In the genomic region with DNA sequence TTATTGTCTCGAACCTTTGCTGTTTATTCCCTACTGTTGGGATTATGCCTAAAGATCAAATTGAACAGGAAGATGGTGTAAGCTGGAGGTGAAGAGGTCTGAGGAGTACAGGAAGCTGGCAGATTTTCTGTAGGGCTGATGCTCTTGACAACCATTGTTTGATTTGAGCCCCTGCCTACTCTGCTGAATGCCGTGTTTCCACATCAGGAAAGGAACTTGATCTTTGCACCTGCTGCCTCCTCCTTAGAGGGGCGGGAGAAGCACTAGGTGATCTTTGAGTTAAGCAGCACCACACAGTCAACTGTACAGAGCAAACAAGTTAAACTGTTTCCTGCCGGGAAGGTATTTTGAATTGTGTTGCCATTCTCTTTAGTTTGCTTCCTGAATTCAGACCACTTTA, we compare ENCODE assay signal across 15 cellular contexts.
A peak's percentile ranks its signal among the peaks of the same experiment; 100 is the strongest.
DNase-seq lines count a peak whose midpoint lies in the region; ATAC-seq and TF ChIP-seq lines count a peak whose summit lies in the region.
"Had no signal": no experiment of that assay in that cellular context is flagged by ENCODE, and none has a peak within 500 bp of the region (broad histone marks: within the 10 kb centered on the region; RNA-seq: fewer than 3 reads in every experiment).

No MANE protein-coding gene starts in this region.

- no peak overlapping the region for H3K4me3 Mint-ChIP-seq in stimulated activated effector memory CD8-positive, alpha-beta T cell treated with anti-CD3 and anti-CD28 coated beads, Interleukin-12 subunit alpha, Interleukin-12 subunit beta, amount 100 ng/mL, for 72 hours
- no peak overlapping the region for H3K4me3 Mint-ChIP-seq in activated CD4-positive, alpha-beta T cell treated with anti-CD3 and anti-CD28 coated beads, Interleukin-2, amount 10 ng/mL, durations not matched to agents 7 days and 5 days
- H3K4me3 Mint-ChIP-seq: activated CD8-positive, alpha-beta T cell treated with anti-CD3 and anti-CD28 coated beads for 36 hours; CD8-positive, alpha-beta memory T cell had no signal

- no peaks in the 10 kb centered on the region for H3K27me3 Mint-ChIP-seq in activated CD4-positive, alpha-beta T cell treated with anti-CD3 and anti-CD28 coated beads, Interleukin-2, amount 10 ng/mL, durations not matched to agents 7 days and 5 days
- H3K27me3 Mint-ChIP-seq: activated CD8-positive, alpha-beta T cell treated with anti-CD3 and anti-CD28 coated beads for 36 hours; CD8-positive, alpha-beta memory T cell had no signal

- no peaks in the 10 kb centered on the region for H3K9me3 ChIP-seq in PC-9 (ENCODE audit: insufficient read depth, low read depth)

- H3K9me2 ChIP-seq in PC-9 (ENCODE audit: insufficient read depth): no peaks in the 10 kb centered on the region

- H3K79me2 ChIP-seq in PC-9 (ENCODE audit: low read depth): no peaks in the 10 kb centered on the region

- CTCF ChIA-PET in PC-9 (lab: Charles Lee): no interaction called here
- CTCF ChIA-PET in activated CD4-positive, alpha-beta T cell treated with anti-CD3 and anti-CD28 coated beads, Interleukin-2, amount 10 ng/mL, durations not matched to agents 7 days and 5 days (lab: Charles Lee): no interaction called here

- H3K4me3 ChIP-seq in PC-9: no peak overlapping the region
- H3K4me3 ChIP-seq: dorsolateral prefrontal cortex had no signal

- TF ChIP-seq CTCF in PC-9 (conservative IDR thresholded peaks at IDR 0.05): no peak

- peak overlapping the region; percentile 50; the same call in 1 of the 2 replicates for H2AFZ ChIP-seq in PC-9

- H3K4me1 ChIP-seq in PC-9 (replicated peaks; ENCODE audit: insufficient read depth): no peaks in the 10 kb centered on the region

- no peaks in the 10 kb centered on the region for H3K4me1 Mint-ChIP-seq in stimulated activated effector memory CD8-positive, alpha-beta T cell treated with anti-CD3 and anti-CD28 coated beads, Interleukin-12 subunit alpha, Interleukin-12 subunit beta, amount 100 ng/mL, for 72 hours
- no peaks in the 10 kb centered on the region for H3K4me1 Mint-ChIP-seq in activated CD4-positive, alpha-beta T cell treated with anti-CD3 and anti-CD28 coated beads, Interleukin-2, amount 10 ng/mL, durations not matched to agents 7 days and 5 days
- H3K4me1 Mint-ChIP-seq: CD8-positive, alpha-beta memory T cell had no signal

- H3K27ac ChIP-seq in PC-9: no peak overlapping the region
- H3K27ac ChIP-seq: dorsolateral prefrontal cortex had no signal

- peaks cover 15% of the 10 kb centered on the region for H3K9me3 Mint-ChIP-seq in stimulated activated effector memory CD8-positive, alpha-beta T cell treated with anti-CD3 and anti-CD28 coated beads, Interleukin-12 subunit alpha, Interleukin-12 subunit beta, amount 100 ng/mL, for 72 hours
- H3K9me3 Mint-ChIP-seq in activated CD4-positive, alpha-beta T cell treated with anti-CD3 and anti-CD28 coated beads, Interleukin-2, amount 10 ng/mL, durations not matched to agents 7 days and 5 days: no peaks in the 10 kb centered on the region
- H3K9me3 Mint-ChIP-seq: activated CD8-positive, alpha-beta T cell treated with anti-CD3 and anti-CD28 coated beads for 36 hours had no signal

- no peaks in the 10 kb centered on the region for H4K20me1 ChIP-seq in PC-9 (ENCODE audit: insufficient read depth)

- H3K27me3 ChIP-seq in PC-9 (ENCODE audit: insufficient read depth, low read depth): no peaks in the 10 kb centered on the region
- H3K27me3 ChIP-seq: dorsolateral prefrontal cortex had no signal

- no peak overlapping the region for H3K4me2 ChIP-seq in PC-9

- H3K36me3 Mint-ChIP-seq in stimulated activated effector memory CD8-positive, alpha-beta T cell treated with anti-CD3 and anti-CD28 coated beads, Interleukin-12 subunit alpha, Interleukin-12 subunit beta, amount 100 ng/mL, for 72 hours: no peaks in the 10 kb centered on the region
- no peaks in the 10 kb centered on the region for H3K36me3 Mint-ChIP-seq in activated CD4-positive, alpha-beta T cell treated with anti-CD3 and anti-CD28 coated beads, Interleukin-2, amount 10 ng/mL, durations not matched to agents 7 days and 5 days (ENCODE audit: low read depth)
- H3K36me3 Mint-ChIP-seq: CD8-positive, alpha-beta memory T cell had no signal

- ATAC-seq in left colon (peak; percentile 77), GM21526 (IDR thresholded peaks at IDR 0.05; ENCODE audit: low FRiP score, unreplicated experiment) (no peak)
- ATAC-seq in stimulated activated effector memory CD8-positive, alpha-beta T cell treated with anti-CD3 and anti-CD28 coated beads, Interleukin-12 subunit alpha, Interleukin-12 subunit beta, amount 100 ng/mL, for 72 hours: no peak
- ATAC-seq: activated CD8-positive, alpha-beta T cell treated with anti-CD3 and anti-CD28 coated beads for 36 hours had no signal

- POLR2A ChIA-PET in PC-9 (lab: Charles Lee; ENCODE audit: unreplicated experiment): no interaction called here
- POLR2A ChIA-PET in activated CD4-positive, alpha-beta T cell treated with anti-CD3 and anti-CD28 coated beads, Interleukin-2, amount 10 ng/mL, durations not matched to agents 7 days and 5 days (lab: Charles Lee): no interaction called here

- H3K27ac Mint-ChIP-seq in stimulated activated effector memory CD8-positive, alpha-beta T cell treated with anti-CD3 and anti-CD28 coated beads, Interleukin-12 subunit alpha, Interleukin-12 subunit beta, amount 100 ng/mL, for 72 hours: no peak overlapping the region
- no peak overlapping the region for H3K27ac Mint-ChIP-seq in activated CD4-positive, alpha-beta T cell treated with anti-CD3 and anti-CD28 coated beads, Interleukin-2, amount 10 ng/mL, durations not matched to agents 7 days and 5 days
- H3K27ac Mint-ChIP-seq: activated CD8-positive, alpha-beta T cell treated with anti-CD3 and anti-CD28 coated beads for 36 hours; CD8-positive, alpha-beta memory T cell had no signal

- DNase-seq in DMS53 (lab: John Stamatoyannopoulos, UW) (peak; percentile 86), NCI-H2029 treated with DMSO at 0.1 percent for 48 hours (lab: John Stamatoyannopoulos, UW) (peak; percentile 97), PC-9 (no peak), left colon (no peak), NK-92 (lab: John Stamatoyannopoulos, UW; ENCODE audit: unreplicated experiment) (no peak)
- no peak for DNase-seq in stimulated activated effector memory CD8-positive, alpha-beta T cell treated with anti-CD3 and anti-CD28 coated beads, Interleukin-12 subunit alpha, Interleukin-12 subunit beta, amount 100 ng/mL, for 72 hours (ENCODE audit: low spot score in 2 of 2)
- DNase-seq in activated CD4-positive, alpha-beta T cell treated with anti-CD3 and anti-CD28 coated beads, Interleukin-2, amount 10 ng/mL, durations not matched to agents 7 days and 5 days: no peak
- DNase-seq: ACHN; activated CD8-positive, alpha-beta T cell treated with anti-CD3 and anti-CD28 coated beads for 36 hours; aorta; CD8-positive, alpha-beta memory T cell; dorsolateral prefrontal cortex; SIG-M5; T-helper 9 cell had no signal

- H3F3A ChIP-seq in PC-9 (ENCODE audit: insufficient read depth, low read depth): no peaks in the 10 kb centered on the region

- no peaks in the 10 kb centered on the region for H3K36me3 ChIP-seq in PC-9 (ENCODE audit: low read depth)

- intact Hi-C loops in PC-9 (cut with micrococcal nuclease; ENCODE audit: unreplicated experiment) (no loop called here), left colon (cut with DNase I, micrococcal nuclease) (no loop called here)

- BruUV-seq in PC-9 (replicated peaks; lab: Mats Ljungman, UMichigan): no TSS peak

Comparison
In these comparisons a context has a peak if more than half of its experiments do, and no peak if none do; other contexts are left out.
1. DNase-seq: peak in DMS53 (single experiment) and NCI-H2029 treated with DMSO at 0.1 percent for 48 hours (single experiment); none in PC-9 (0 of 2), left colon (0 of 2), stimulated activated effector memory CD8-positive, alpha-beta T cell treated with anti-CD3 and anti-CD28 coated beads, Interleukin-12 subunit alpha, Interleukin-12 subunit beta, amount 100 ng/mL, for 72 hours (0 of 2), NK-92 (single experiment) and activated CD4-positive, alpha-beta T cell treated with anti-CD3 and anti-CD28 coated beads, Interleukin-2, amount 10 ng/mL, durations not matched to agents 7 days and 5 days (single experiment).